ENCODE assay signal across 8 cellular contexts in genomic region chr9:137044502-137045177, GRCh38. TPM values are rescaled to one million over a fixed set of nuclear protein-coding genes. Genes with fewer than 3 reads are reported as not detected.
A peak's percentile ranks its signal among the peaks of the same experiment; 100 is the strongest.
DNase-seq lines count a peak whose midpoint lies in the region; ATAC-seq and TF ChIP-seq lines count a peak whose summit lies in the region.
"Had no signal": no experiment of that assay in that cellular context is flagged by ENCODE, and none has a peak within 500 bp of the region (broad histone marks: within the 10 kb centered on the region; RNA-seq: fewer than 3 reads in every experiment).

No MANE protein-coding gene starts in this region.

- H3K4me3 ChIP-seq in GM23248 (peak overlapping the region; percentile 87), ovary (peak overlapping the region; percentile 54)

- intact Hi-C loops in ovary (cut with DNase I), result no loop called here

- H4K20me1 ChIP-seq in GM23248 (ENCODE audit: insufficient read depth), result no peaks in the 10 kb centered on the region; the same call in 1 of the 2 replicates

- DNase-seq in GM23248 (peak; percentile 36), NCI-H774 (lab: John Stamatoyannopoulos, UW) (peak; percentile 18), ovary (no peak)
- DNase-seq in effector CD8-positive, alpha-beta T cell (lab: John Stamatoyannopoulos, UW), result no peak

- H2AFZ ChIP-seq in GM23248, result no peak overlapping the region

- peaks cover 8% of the 10 kb centered on the region for H3K27me3 ChIP-seq in GM23248 (replicated peaks; ENCODE audit: insufficient read depth)
- peaks cover 6% of the 10 kb centered on the region for H3K27me3 ChIP-seq in ovary

- peaks cover 25% of the 10 kb centered on the region for H3K79me2 ChIP-seq in GM23248 (ENCODE audit: insufficient read depth)

- 53 to 56% methylated on average over 18 of the region's 18 CpGs for WGBS in GM23248 (ENCODE audit: low coverage in 1 of 2, low lambda C conversion rate in 2 of 2, missing lambda C conversion rate in 2 of 2), 2 experiments
- 42 to 50% (median 48%) methylated on average over 16 to 18 of the region's 18 CpGs for WGBS in ovary, 3 donors

- no peak for TF ChIP-seq EP300 in ovary (IDR thresholded peaks at IDR 0.05)

- no peaks in the 10 kb centered on the region for H3K9me2 ChIP-seq in GM23248 (ENCODE audit: insufficient read depth)

- H3K4me1 ChIP-seq in GM23248 (ENCODE audit: insufficient read depth), result peaks cover 8% of the 10 kb centered on the region; the same call in 1 of the 2 replicates
- H3K4me1 ChIP-seq in ovary (ENCODE audit: insufficient read depth), result peaks cover 8% of the 10 kb centered on the region

- H3K36me3 ChIP-seq in GM23248 (ENCODE audit: low read depth) (no peaks in the 10 kb centered on the region), ovary (no peaks in the 10 kb centered on the region)
- H3K36me3 ChIP-seq: neutrophil had no signal

- H3F3A ChIP-seq in GM23248 (ENCODE audit: insufficient read depth), result no peaks in the 10 kb centered on the region

- no peak for TF ChIP-seq POLR2A in ovary (IDR thresholded peaks at IDR 0.05)

- H3K4me2 ChIP-seq in GM23248 (ENCODE audit: unreplicated experiment), result peak overlapping the region; percentile 89

- peak overlapping the region; percentile 70 for H3K9ac ChIP-seq in GM23248

- H3K27ac ChIP-seq in GM23248, result no peak overlapping the region
- no peak overlapping the region for H3K27ac ChIP-seq in ovary
- H3K27ac ChIP-seq: neutrophil had no signal

- TF ChIP-seq CTCF in ovary (IDR thresholded peaks at IDR 0.05), result no peak

- in situ Hi-C loops in GM23248 (cut with MboI), result no loop called here

- H3K9me3 ChIP-seq in GM23248 (ENCODE audit: low read depth), result no peaks in the 10 kb centered on the region
- no peaks in the 10 kb centered on the region for H3K9me3 ChIP-seq in ovary
- H3K9me3 ChIP-seq: neutrophil had no signal

- ATAC-seq in esophagus mucosa (peak; percentile 12), GM21825 (IDR thresholded peaks at IDR 0.05; ENCODE audit: unreplicated experiment) (no peak), HG03354 (IDR thresholded peaks at IDR 0.05; ENCODE audit: poor library complexity, severe bottlenecking, unreplicated experiment) (no peak)

RNA-seq across cellular contexts. Expression of gene NPDC1, which starts 1.3 kb away (rescaled TPM):
- 41.9 and 43.1 TPM in 2 replicates for total RNA-seq in GM23248 (2014; rRNA removed; shearing (Covaris generic))
- polyA plus RNA-seq in GM23248 (2016; fragmentation: Nextera tagmentation; extraction: Ambion mirVana) (121 and 122 TPM in 2 replicates), ovary (10 to 100 TPM in 1 of 2 donors, 1 to 10 TPM in 1; 2.1 to 67.9 TPM)
- total RNA-seq in esophagus mucosa (26.6 TPM), ovary (100 to 1,000 TPM in 2 of 7 donors, 10 to 100 TPM in 5; 22.3 to 112 (median 49.9) TPM)

RNA-seq across cellular contexts. Expression of gene ENTPD2, which starts 9.2 kb away (rescaled TPM):
- total RNA-seq in GM23248 (2014; rRNA removed; shearing (Covaris generic)), result not detected in 2 replicates
- not detected in 2 replicates for polyA plus RNA-seq in GM23248 (2016; fragmentation: Nextera tagmentation; extraction: Ambion mirVana)
- total RNA-seq in esophagus mucosa, result 2.9 TPM
- 1 to 10 TPM in 4 of 7 donors, under 1 TPM in 3; 0.12 to 5.1 (median 1.0) TPM for total RNA-seq in ovary
- polyA plus RNA-seq in ovary, result under 1 TPM; 0.32 to 0.82 TPM

RNA-seq across cellular contexts. Expression of gene FUT7, which starts 12.8 kb away (rescaled TPM):
- total RNA-seq in GM23248 (2014; rRNA removed; shearing (Covaris generic)), result not detected in 2 replicates
- not detected in 2 replicates for polyA plus RNA-seq in GM23248 (2016; fragmentation: Nextera tagmentation; extraction: Ambion mirVana)
- 0.12 TPM for total RNA-seq in esophagus mucosa
- total RNA-seq in ovary, result under 1 TPM in 1 of 7 donors, not detected in 6; 0.08 TPM
- polyA plus RNA-seq in ovary, result under 1 TPM in 1 of 2 donors, not detected in 1; 0.07 TPM

RNA-seq across cellular contexts. Expression of gene ABCA2, which starts 16.6 kb away (rescaled TPM):
- total RNA-seq in GM23248 (2014; rRNA removed; shearing (Covaris generic)), result 33.2 and 49.4 TPM in 2 replicates
- 20.5 and 21.1 TPM in 2 replicates for polyA plus RNA-seq in GM23248 (2016; fragmentation: Nextera tagmentation; extraction: Ambion mirVana)
- 2.0 TPM for total RNA-seq in esophagus mucosa
- total RNA-seq in ovary, result 10 to 100 TPM in 5 of 7 donors, 1 to 10 TPM in 2; 5.8 to 26.9 (median 13.7) TPM
- polyA plus RNA-seq in ovary, result 10 to 100 TPM in 1 of 2 donors, 1 to 10 TPM in 1; 2.0 to 10.5 TPM

RNA-seq across cellular contexts. Expression of gene SAPCD2, which starts 25.7 kb away (rescaled TPM):
- total RNA-seq in GM23248 (2014; rRNA removed; shearing (Covaris generic)), result 5.4 TPM in 2 replicates
- polyA plus RNA-seq in GM23248 (2016; fragmentation: Nextera tagmentation; extraction: Ambion mirVana), result 0.86 and 0.88 TPM in 2 replicates
- 13.8 TPM for total RNA-seq in esophagus mucosa
- under 1 TPM in 5 of 7 donors, not detected in 2; 0.24 to 0.62 (median 0.37) TPM for total RNA-seq in ovary
- polyA plus RNA-seq in ovary, result under 1 TPM; 0.10 to 0.15 TPM

Comparison
In these comparisons a context has a peak if more than half of its experiments do, and no peak if none do; other contexts are left out.
1. DNase-seq: peak in GM23248 (single experiment) and NCI-H774 (single experiment); none in ovary (0 of 5) and effector CD8-positive, alpha-beta T cell (single experiment).